Comparison of ENCODE assay signal across 11 cellular contexts in genomic region chr1:15016526-15016925, GRCh38.
"Had no signal": no experiment of that assay in that cellular context is flagged by ENCODE, and none has a peak within 500 bp of the region (broad histone marks: within the 10 kb centered on the region; RNA-seq: fewer than 3 reads in every experiment).

No MANE protein-coding gene starts in this region.

- H3K27me3 ChIP-seq: heart left ventricle, ovary, sigmoid colon, upper lobe of left lung had no signal

- H3K9me3 ChIP-seq: heart left ventricle, ovary, sigmoid colon, upper lobe of left lung had no signal

- H3K4me3 ChIP-seq: heart left ventricle, lung, ovary, sigmoid colon, upper lobe of left lung had no signal

- DNase-seq: activated effector memory CD4-positive, alpha-beta T cell treated with Interleukin-2 at 50 U/mL for 16 hours; activated naive CD4-positive, alpha-beta T cell treated with anti-CD3 and anti-CD28 coated beads, Interleukin-2, amount 50 U/mL, for 16 hours; activated T-cell treated with anti-CD3 and anti-CD28 coated beads, Interleukin-2, amount 50 U/mL, for 1 hour; left colon; ovary; sigmoid colon; stimulated activated CD4-positive, alpha-beta T cell treated with anti-CD3 and anti-CD28 coated beads, Interleukin-1b, Interleukin-23, amount 100 ng/mL, for 48 hours; stimulated activated naive CD8-positive, alpha-beta T cell treated with anti-CD3 and anti-CD28 coated beads, Interleukin-15, amount 100 ng/mL, for 72 hours had no signal

- H3K27ac ChIP-seq: heart left ventricle, ovary, sigmoid colon had no signal

- H3K36me3 ChIP-seq: heart left ventricle, ovary, sigmoid colon, upper lobe of left lung had no signal
